Comparison of ENCODE assay signal across 29 cellular contexts in the genomic region with DNA sequence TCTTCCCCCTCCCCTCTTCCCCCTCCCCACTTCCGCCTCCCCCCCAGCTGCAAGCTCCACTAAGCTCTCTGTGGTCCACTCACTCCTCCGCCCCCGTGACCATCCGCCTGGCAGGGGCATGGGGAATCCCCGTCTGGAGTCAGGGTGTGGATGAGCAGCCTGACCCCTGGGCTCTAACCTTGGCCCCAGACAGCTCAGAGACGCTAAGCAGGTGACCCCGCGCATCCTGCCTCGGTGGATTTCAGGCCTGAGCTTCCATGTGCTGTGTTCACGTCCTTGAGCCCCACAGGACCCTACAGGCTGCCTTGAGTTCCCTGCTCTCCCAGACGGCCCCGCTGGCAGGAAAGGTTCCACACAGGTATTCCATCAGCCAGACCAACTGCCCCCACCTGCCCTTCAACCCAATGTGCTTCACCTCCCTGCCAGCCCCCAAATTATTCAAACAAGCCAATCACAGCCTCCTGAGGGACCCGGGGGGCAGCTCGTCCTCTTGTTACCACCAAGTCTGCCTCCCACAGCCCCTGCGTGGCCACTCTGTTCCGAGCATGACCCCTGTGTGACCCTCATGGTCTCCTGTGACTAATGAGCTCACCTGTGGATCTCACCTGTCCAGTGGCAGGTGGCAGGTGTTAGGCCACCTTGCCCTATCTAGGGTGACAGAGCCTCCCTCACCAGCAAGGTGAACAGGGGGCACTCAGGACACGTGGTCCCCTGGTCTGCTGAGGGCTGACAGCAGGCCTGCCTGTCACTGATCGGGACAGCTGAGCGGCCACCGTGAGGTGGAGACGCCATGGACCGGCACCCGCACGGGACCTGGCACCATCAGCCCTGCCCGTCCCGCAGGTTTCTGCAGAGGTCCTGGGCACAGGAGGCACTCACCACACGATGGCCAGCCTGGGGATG.
DNase-seq lines count a peak whose midpoint lies in the region; ATAC-seq and TF ChIP-seq lines count a peak whose summit lies in the region.
"Had no signal": no experiment of that assay in that cellular context is flagged by ENCODE, and none has a peak within 500 bp of the region (broad histone marks: within the 10 kb centered on the region; RNA-seq: fewer than 3 reads in every experiment).

No MANE protein-coding gene starts in this region.

- H3K27me3 ChIP-seq in lung (ENCODE audit: control insufficient read depth, insufficient read depth) = no peaks in the 10 kb centered on the region
- H3K27me3 ChIP-seq: heart left ventricle, testis had no signal

- H3K9me3 ChIP-seq in lung (ENCODE audit: control insufficient read depth in 2 of 2, insufficient read depth in 1 of 2, low read length in 1 of 2) = peaks cover 0 to 7% of the 10 kb centered on the region in 2 donors
- H3K9me3 ChIP-seq: Caco-2, heart left ventricle, neutrophil, prostate gland, testis had no signal

- H3K36me3 Mint-ChIP-seq in chondrocyte (ENCODE audit: low read depth) = peaks cover 2% of the 10 kb centered on the region
- H3K36me3 Mint-ChIP-seq in stimulated activated naive B cell treated with anti-CD40 and anti-IgM and Interleukin-4, amounts not matched to agents 10 μg/mL and 1 μg/mL and 100 μg/mL, for 72 hours = peaks cover 0 to 1% of the 10 kb centered on the region in 2 donors
- H3K36me3 Mint-ChIP-seq: brain had no signal

- no peak overlapping the region for H3K4me3 ChIP-seq in lung
- H3K4me3 ChIP-seq: heart left ventricle, K562, prostate gland, testis had no signal

- no peaks in the 10 kb centered on the region for H3K27me3 Mint-ChIP-seq in chondrocyte (ENCODE audit: low read depth)
- H3K27me3 Mint-ChIP-seq in stimulated activated naive B cell treated with anti-CD40 and anti-IgM and Interleukin-4, amounts not matched to agents 10 μg/mL and 1 μg/mL and 100 μg/mL, for 72 hours = peaks cover 40 to 55% of the 10 kb centered on the region in 2 donors
- H3K27me3 Mint-ChIP-seq: activated CD4-positive, alpha-beta memory T cell treated with anti-CD3 and anti-CD28 coated beads, Interleukin-2, amount 10 ng/mL, durations not matched to agents 7 days and 5 days had no signal

- H3K4me3 Mint-ChIP-seq in chondrocyte (ENCODE audit: unreplicated experiment) = no peak overlapping the region
- no peak overlapping the region for H3K4me3 Mint-ChIP-seq in stimulated activated naive B cell treated with anti-CD40 and anti-IgM and Interleukin-4, amounts not matched to agents 10 μg/mL and 1 μg/mL and 100 μg/mL, for 72 hours
- H3K4me3 Mint-ChIP-seq: activated CD4-positive, alpha-beta memory T cell treated with anti-CD3 and anti-CD28 coated beads, Interleukin-2, amount 10 ng/mL, durations not matched to agents 7 days and 5 days; brain had no signal

- H3K27ac ChIP-seq in lung (ENCODE audit: low read depth in 1 of 2, low read length in 1 of 2) = no peak overlapping the region
- H3K27ac ChIP-seq: heart left ventricle, neutrophil, prostate gland, testis had no signal

- WGBS in lung, 2 donors = 87 to 94% methylated on average over 22 to 27 of the region's 27 CpGs

- peaks cover 0 to 13% of the 10 kb centered on the region in 2 donors for H3K36me3 ChIP-seq in lung (ENCODE audit: control insufficient read depth in 2 of 2, insufficient read depth in 2 of 2, low read length in 2 of 2)
- H3K36me3 ChIP-seq: neutrophil, prostate gland had no signal

- peaks cover 11% of the 10 kb centered on the region for H3K4me1 Mint-ChIP-seq in chondrocyte (ENCODE audit: low read depth)
- H3K4me1 Mint-ChIP-seq in stimulated activated naive B cell treated with anti-CD40 and anti-IgM and Interleukin-4, amounts not matched to agents 10 μg/mL and 1 μg/mL and 100 μg/mL, for 72 hours = peaks cover 12 to 16% of the 10 kb centered on the region in 2 donors
- H3K4me1 Mint-ChIP-seq: activated CD4-positive, alpha-beta memory T cell treated with anti-CD3 and anti-CD28 coated beads, Interleukin-2, amount 10 ng/mL, durations not matched to agents 7 days and 5 days; brain had no signal

- peak overlapping the region; percentile 17 for H3K27ac Mint-ChIP-seq in chondrocyte (ENCODE audit: unreplicated experiment)
- H3K27ac Mint-ChIP-seq in stimulated activated naive B cell treated with anti-CD40 and anti-IgM and Interleukin-4, amounts not matched to agents 10 μg/mL and 1 μg/mL and 100 μg/mL, for 72 hours = no peak overlapping the region
- H3K27ac Mint-ChIP-seq: activated CD4-positive, alpha-beta memory T cell treated with anti-CD3 and anti-CD28 coated beads, Interleukin-2, amount 10 ng/mL, durations not matched to agents 7 days and 5 days; brain had no signal

- peak; percentile 50 for DNase-seq in activated effector memory CD4-positive, alpha-beta T cell treated with anti-CD3 and anti-CD28 coated beads, Interleukin-2, amount 50 U/mL, for 16 hours
- no peak for DNase-seq in activated effector memory CD4-positive, alpha-beta T cell treated with Interleukin-2 at 50 U/mL for 16 hours
- DNase-seq in chondrocyte (ENCODE audit: low spot score) (no peak), lung (ENCODE audit: low spot score) (peak; percentile 27), SIG-M5 (lab: John Stamatoyannopoulos, UW) (no peak), SHP77 treated with DMSO at 0.1 percent for 48 hours (lab: John Stamatoyannopoulos, UW) (no peak)
- no peak for DNase-seq in stimulated activated naive B cell treated with anti-CD40 and anti-IgM and Interleukin-4, amounts not matched to agents 10 μg/mL and 1 μg/mL and 100 μg/mL, for 72 hours
- DNase-seq: activated CD4-positive, alpha-beta memory T cell treated with anti-CD3 and anti-CD28 coated beads, Interleukin-2, amount 10 ng/mL, durations not matched to agents 7 days and 5 days; activated naive CD4-positive, alpha-beta T cell; C1 segment of cervical spinal cord; Caco-2; DND-41; effector CD4-positive, alpha-beta T cell; erythroblast; HCEC 1CT; mesendoderm; NCI-H1105; NCI-H1930; NCI-H526 treated with DMSO at 0.1 percent for 48 hours; SHP77; stimulated activated naive CD8-positive, alpha-beta T cell treated with anti-CD3 and anti-CD28 coated beads, Interleukin-15, Interleukin-2, amounts not matched to agents 100 U/mL and 50 U/mL, for 24 hours; testis had no signal

- TF ChIP-seq CTCF in chondrocyte (IDR thresholded peaks at IDR 0.05) (no peak), lung (IDR thresholded peaks at IDR 0.05; ENCODE audit: control extremely low read depth, extremely low read depth) (no peak)

- no peaks in the 10 kb centered on the region for H3K9me3 Mint-ChIP-seq in chondrocyte (ENCODE audit: low read depth)
- no peaks in the 10 kb centered on the region for H3K9me3 Mint-ChIP-seq in stimulated activated naive B cell treated with anti-CD40 and anti-IgM and Interleukin-4, amounts not matched to agents 10 μg/mL and 1 μg/mL and 100 μg/mL, for 72 hours
- H3K9me3 Mint-ChIP-seq: activated CD4-positive, alpha-beta memory T cell treated with anti-CD3 and anti-CD28 coated beads, Interleukin-2, amount 10 ng/mL, durations not matched to agents 7 days and 5 days had no signal

- H3K4me1 ChIP-seq in lung (ENCODE audit: control insufficient read depth in 2 of 2, insufficient read depth in 2 of 2, low read length in 2 of 2) = no peaks in the 10 kb centered on the region
- H3K4me1 ChIP-seq: Caco-2, heart left ventricle, prostate gland, testis had no signal

- ATAC-seq in lung (ENCODE audit: insufficient read depth, low FRiP score) = no peak
- no peak for ATAC-seq in stimulated activated naive B cell treated with anti-CD40 and anti-IgM and Interleukin-4, amounts not matched to agents 10 μg/mL and 1 μg/mL and 100 μg/mL, for 72 hours (replicated peaks)
- no peak for ATAC-seq in HG02973 (IDR thresholded peaks at IDR 0.05; ENCODE audit: unreplicated experiment)
- ATAC-seq: activated CD4-positive, CD25-positive, alpha-beta regulatory T cell treated with anti-CD3 and anti-CD28 coated beads, Interleukin-2, amount 50 U/mL, for 24 hours; heart left ventricle; K562; stimulated activated naive CD8-positive, alpha-beta T cell treated with anti-CD3 and anti-CD28 coated beads, Interleukin-15, Interleukin-2, amounts not matched to agents 100 U/mL and 50 U/mL, for 24 hours had no signal

Comparison
In these comparisons a context has a peak if more than half of its experiments do, and no peak if none do; other contexts are left out.
1. DNase-seq: peak in activated effector memory CD4-positive, alpha-beta T cell treated with anti-CD3 and anti-CD28 coated beads, Interleukin-2, amount 50 U/mL, for 16 hours (single experiment) and lung (single experiment); none in activated effector memory CD4-positive, alpha-beta T cell treated with Interleukin-2 at 50 U/mL for 16 hours (single experiment), chondrocyte (single experiment), SIG-M5 (single experiment), SHP77 treated with DMSO at 0.1 percent for 48 hours (single experiment) and stimulated activated naive B cell treated with anti-CD40 and anti-IgM and Interleukin-4, amounts not matched to agents 10 μg/mL and 1 μg/mL and 100 μg/mL, for 72 hours (single experiment).